In the genomic region with DNA sequence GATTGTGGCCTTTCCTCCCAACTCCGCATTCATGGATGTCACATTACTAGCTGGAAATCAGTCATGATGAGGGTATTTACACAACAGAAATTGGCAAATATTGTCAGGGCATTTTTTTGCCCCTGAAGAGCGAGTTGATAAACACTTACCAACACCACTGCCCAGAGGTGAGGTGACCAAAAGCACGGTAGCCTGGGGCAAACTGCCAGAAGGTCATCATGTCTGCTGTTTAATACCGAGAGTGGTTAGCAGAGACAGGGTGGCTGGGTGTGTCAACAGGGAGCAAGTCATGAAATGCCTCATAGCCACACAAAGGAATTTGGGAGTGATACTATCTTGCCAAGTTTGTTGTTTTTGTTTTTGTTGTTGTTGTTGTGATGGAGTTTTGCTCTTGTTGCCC, we compare ENCODE assay signal across 18 cellular contexts.
"Had no signal": no experiment of that assay in that cellular context is flagged by ENCODE, and none has a peak within 500 bp of the region (broad histone marks: within the 10 kb centered on the region; RNA-seq: fewer than 3 reads in every experiment).

No MANE protein-coding gene starts in this region.

- H3K27me3 Mint-ChIP-seq: activated CD4-positive, alpha-beta memory T cell treated with anti-CD3 and anti-CD28 coated beads for 36 hours; activated naive CD8-positive, alpha-beta T cell; dendritic cell treated with granulocyte-macrophage colony-stimulating factor and Interleukin-4, amounts not matched to agents 40 ng/mL and 50 ng/mL, for 4 days; type B pancreatic cell had no signal

- DNase-seq: activated CD4-positive, alpha-beta memory T cell treated with anti-CD3 and anti-CD28 coated beads for 36 hours; activated CD4-positive, alpha-beta T cell treated with anti-CD3 and anti-CD28 coated beads for 36 hours; activated T-cell treated with anti-CD3 and anti-CD28 coated beads for 4 hours; effector memory CD4-positive, alpha-beta T cell; left colon; naive B cell; right cardiac atrium; small intestine; stimulated activated CD4-positive, alpha-beta T cell treated with anti-CD3 and anti-CD28 coated beads, Interleukin-15, amount 100 ng/mL, for 24 hours; stimulated activated CD4-positive, alpha-beta T cell treated with anti-CD3 and anti-CD28 coated beads, Interleukin-4, amount 100 ng/mL, for 1 hour; stomach; T-helper 2 cell had no signal

- H3K27ac ChIP-seq: cardiac muscle cell, prostate gland, stomach had no signal

- H3K27ac Mint-ChIP-seq: activated CD4-positive, alpha-beta memory T cell treated with anti-CD3 and anti-CD28 coated beads for 36 hours; activated CD4-positive, alpha-beta T cell treated with anti-CD3 and anti-CD28 coated beads for 36 hours; activated naive CD8-positive, alpha-beta T cell; dendritic cell treated with granulocyte-macrophage colony-stimulating factor and Interleukin-4, amounts not matched to agents 40 ng/mL and 50 ng/mL, for 4 days; naive B cell; type B pancreatic cell had no signal

- H3K9me3 Mint-ChIP-seq: dendritic cell treated with granulocyte-macrophage colony-stimulating factor and Interleukin-4, amounts not matched to agents 40 ng/mL and 50 ng/mL, for 4 days had no signal

- H3K4me3 ChIP-seq: cardiac muscle cell, prostate gland, stomach had no signal

- H3K4me1 ChIP-seq: prostate gland, stomach had no signal

- ATAC-seq: activated CD4-positive, alpha-beta T cell treated with anti-CD3 and anti-CD28 coated beads for 36 hours; left colon; right cardiac atrium had no signal

- H3K4me1 Mint-ChIP-seq: naive B cell, neural crest cell had no signal

- H3K36me3 Mint-ChIP-seq: type B pancreatic cell had no signal

- H3K4me3 Mint-ChIP-seq: activated CD4-positive, alpha-beta memory T cell treated with anti-CD3 and anti-CD28 coated beads for 36 hours; activated CD4-positive, alpha-beta T cell treated with anti-CD3 and anti-CD28 coated beads for 36 hours; activated naive CD8-positive, alpha-beta T cell; dendritic cell treated with granulocyte-macrophage colony-stimulating factor and Interleukin-4, amounts not matched to agents 40 ng/mL and 50 ng/mL, for 4 days; naive B cell; neural crest cell; type B pancreatic cell had no signal

- H3K27me3 ChIP-seq: cardiac muscle cell, stomach had no signal

- H3K36me3 ChIP-seq: cardiac muscle cell, prostate gland, stomach had no signal

- H3K9me3 ChIP-seq: prostate gland had no signal
